In the genomic region with DNA sequence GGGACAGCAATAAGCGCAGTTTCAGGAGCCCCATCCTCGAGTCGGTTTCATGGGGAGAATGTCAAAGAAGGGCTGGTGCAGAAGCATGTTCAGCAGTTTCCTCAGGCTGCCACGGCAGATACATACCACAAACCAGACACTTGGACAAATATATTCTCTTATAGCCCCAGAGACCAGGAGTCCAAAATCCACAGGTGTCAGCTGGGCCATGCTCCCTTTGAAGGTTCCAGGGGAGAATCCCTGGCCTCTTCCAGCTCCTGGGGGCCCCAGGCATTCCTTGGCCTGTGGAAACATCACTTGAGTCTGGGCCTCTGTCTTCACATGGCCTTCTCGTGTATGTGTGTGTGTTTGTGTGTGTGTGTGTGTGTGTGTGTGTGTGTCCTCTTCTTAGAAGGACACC, we compare ENCODE assay signal across 3 cellular contexts.
"Had no signal": no experiment of that assay in that cellular context is flagged by ENCODE, and none has a peak within 500 bp of the region (broad histone marks: within the 10 kb centered on the region; RNA-seq: fewer than 3 reads in every experiment).

No MANE protein-coding gene starts in this region.

- ATAC-seq: GM12878 had no signal

- H3K4me3 ChIP-seq: GM12878 had no signal

- DNase-seq: GDM1, GF-D8 had no signal
